In genomic region chr16:30821891-30822290, GRCh38 we compare ENCODE assay signal across 21 cellular contexts. TPM values are rescaled to one million over a fixed set of nuclear protein-coding genes. Genes with fewer than 3 reads are reported as not detected.
A peak's percentile ranks its signal among the peaks of the same experiment; 100 is the strongest.
DNase-seq lines count a peak whose midpoint lies in the region; ATAC-seq and TF ChIP-seq lines count a peak whose summit lies in the region.
"Had no signal": no experiment of that assay in that cellular context is flagged by ENCODE, and none has a peak within 500 bp of the region (broad histone marks: within the 10 kb centered on the region; RNA-seq: fewer than 3 reads in every experiment).

No MANE protein-coding gene starts in this region.

- H3K4ac ChIP-seq in neuronal stem cell (ENCODE audit: low read length), result no peak overlapping the region

- POLR2A ChIA-PET in HEK293 (lab: Yijun Ruan, JAX), result no interaction called here

- H3K4me1 ChIP-seq in HEK293 (ENCODE audit: control insufficient read depth, insufficient read depth, low read length) (peaks cover 3% of the 10 kb centered on the region; the same call in 1 of the 2 replicates), colonic mucosa (no peaks in the 10 kb centered on the region), neuronal stem cell (ENCODE audit: control insufficient read depth in 2 of 2, insufficient read depth in 1 of 2, low read depth in 1 of 2, low read length in 2 of 2) (no peaks in the 10 kb centered on the region), HAP-1 (no peaks in the 10 kb centered on the region)
- H3K4me1 ChIP-seq: A549, BE2C had no signal

- no peak overlapping the region for H2AK5ac ChIP-seq in neuronal stem cell (ENCODE audit: low read depth, low read length)

- H2AFZ ChIP-seq in neuronal stem cell (ENCODE audit: low read length), result no peak overlapping the region
- H2AFZ ChIP-seq: GM23248 had no signal

- in situ Hi-C loops in HAP-1 (cut with MboI; ENCODE audit: low sequenced_read_pairs), result no loop called here

- CTCF ChIA-PET in HEK293 (lab: Yijun Ruan, JAX), result interaction anchor here (1.9 kb wide), 1 partner anchor 8 kb away, joined by 7 read pairs; no protein-coding TSS in a partner anchor

- H2BK5ac ChIP-seq in neuronal stem cell (ENCODE audit: low read length), result no peak overlapping the region

- no peak overlapping the region for H3K14ac ChIP-seq in neuronal stem cell (ENCODE audit: low read length)

- H3K36me3 ChIP-seq in HEK293 (ENCODE audit: control insufficient read depth in 2 of 2, insufficient read depth in 1 of 2, low read length in 2 of 2) (no peaks in the 10 kb centered on the region), colonic mucosa (no peaks in the 10 kb centered on the region), neuronal stem cell (replicated peaks in 1 of 2; ENCODE audit: control insufficient read depth in 2 of 2, insufficient read depth in 2 of 2, low read length in 2 of 2) (no peaks in the 10 kb centered on the region), HAP-1 (replicated peaks) (no peaks in the 10 kb centered on the region)
- H3K36me3 ChIP-seq: BE2C; BLaER1 treated with 17β-estradiol and CSF1 and Interleukin-3, amounts not matched to agents 10 nM and 100 nM had no signal

- no peak overlapping the region for H3K9ac ChIP-seq in colonic mucosa (ENCODE audit: low read depth in 2 of 2, low read length in 2 of 2)
- no peak overlapping the region for H3K9ac ChIP-seq in neuronal stem cell (ENCODE audit: low read depth, low read length, poor library complexity)
- H3K9ac ChIP-seq: BLaER1 treated with 17β-estradiol and CSF1 and Interleukin-3, amounts not matched to agents 10 nM and 100 nM; GM23248 had no signal

- TF ChIP-seq CTCF in HEK293 (tag by site-specific recombination; IDR thresholded peaks at IDR 0.05) (no peak), colonic mucosa (IDR thresholded peaks at IDR 0.05) (no peak)

- intact Hi-C loops in colonic mucosa (cut with DNase I), result no loop called here

- WGBS in neuronal stem cell (ENCODE audit: extremely low coverage in 2 of 2, insufficient read length in 2 of 2, insufficient replicate concordance in 1 of 2), 2 donors, result no CpG with 5 or more reads among the region's 17 CpGs

- H2BK15ac ChIP-seq in neuronal stem cell (ENCODE audit: low read length), result peak overlapping the region; percentile 49

- DNase-seq in colonic mucosa (no peak), neuronal stem cell (ENCODE audit: low spot score) (no peak), HAP-1 (ENCODE audit: low spot score in 2 of 2) (no peak), NCI-H524 treated with DMSO at 0.1 percent for 48 hours (lab: John Stamatoyannopoulos, UW) (no peak)
- DNase-seq: 8988T; ACHN; AML-193; BE2C; Calu3; CD4-positive, alpha-beta memory T cell; COR-L47; DMS79 treated with DMSO at 0.1 percent for 48 hours; GF-D8; GM23248; H7; HFFc6 had no signal

- H3K18ac ChIP-seq in neuronal stem cell (ENCODE audit: low read length), result peak overlapping the region; percentile 17

- no peak overlapping the region for H3K4me2 ChIP-seq in neuronal stem cell (ENCODE audit: insufficient read depth, low read length, poor library complexity, severe bottlenecking)
- H3K4me2 ChIP-seq: A549; BLaER1 treated with 17β-estradiol and CSF1 and Interleukin-3, amounts not matched to agents 10 nM and 100 nM had no signal

- no peaks in the 10 kb centered on the region for H3K9me3 ChIP-seq in HEK293 (ENCODE audit: control insufficient read depth, insufficient read depth, low read depth, low read length)
- H3K9me3 ChIP-seq in colonic mucosa, result no peaks in the 10 kb centered on the region
- no peaks in the 10 kb centered on the region for H3K9me3 ChIP-seq in neuronal stem cell (replicated peaks in 1 of 2; ENCODE audit: control insufficient read depth in 2 of 2, insufficient read depth in 1 of 2, low read depth in 1 of 2, low read length in 2 of 2)
- no peaks in the 10 kb centered on the region for H3K9me3 ChIP-seq in HAP-1
- H3K9me3 ChIP-seq: A549, BE2C had no signal

- H3K79me1 ChIP-seq in neuronal stem cell (ENCODE audit: low read depth, low read length), result no peaks in the 10 kb centered on the region

- no peak overlapping the region for H3K4me3 ChIP-seq in HEK293 (ENCODE audit: low read depth, low read length)
- H3K4me3 ChIP-seq in colonic mucosa, result no peak overlapping the region
- no peak overlapping the region for H3K4me3 ChIP-seq in neuronal stem cell (ENCODE audit: low read length in 2 of 2)
- H3K4me3 ChIP-seq in HAP-1, result no peak overlapping the region
- H3K4me3 ChIP-seq: A549; BLaER1 treated with 17β-estradiol and CSF1 and Interleukin-3, amounts not matched to agents 10 nM and 100 nM; GM23248 had no signal

- H3K27ac ChIP-seq in HEK293 (ENCODE audit: extremely low read depth, low read depth, low read length) (no peak overlapping the region), colonic mucosa (peak overlapping the region; percentile 61), neuronal stem cell (replicated peaks; ENCODE audit: low read length) (no peak overlapping the region)
- H3K27ac ChIP-seq: A549; BLaER1 treated with 17β-estradiol and CSF1 and Interleukin-3, amounts not matched to agents 10 nM and 100 nM; GM23248 had no signal

- H2BK12ac ChIP-seq in neuronal stem cell (ENCODE audit: low read length), result no peak overlapping the region

- H2BK120ac ChIP-seq in neuronal stem cell (ENCODE audit: low read depth, low read length), result no peak overlapping the region

- H3K27me3 ChIP-seq in colonic mucosa (no peaks in the 10 kb centered on the region), neuronal stem cell (ENCODE audit: control insufficient read depth in 3 of 3, insufficient read depth in 3 of 3, low read depth in 1 of 3, low read length in 3 of 3) (no peaks in the 10 kb centered on the region), HAP-1 (ENCODE audit: low read depth) (no peaks in the 10 kb centered on the region)
- H3K27me3 ChIP-seq: BE2C; BLaER1 treated with 17β-estradiol and CSF1 and Interleukin-3, amounts not matched to agents 10 nM and 100 nM had no signal

- H4K91ac ChIP-seq in neuronal stem cell (ENCODE audit: low read depth, low read length, poor library complexity), result no peak overlapping the region

- ATAC-seq in GM19324 (IDR thresholded peaks at IDR 0.05; ENCODE audit: low FRiP score, unreplicated experiment), result no peak
- ATAC-seq: HCT116 had no signal

- H3K23ac ChIP-seq in neuronal stem cell (ENCODE audit: low read depth, low read length, poor library complexity), result peak overlapping the region; percentile 73

- H4K8ac ChIP-seq in neuronal stem cell (ENCODE audit: low read depth, low read length), result no peak overlapping the region

TF ChIP-seq in HEK293, 187 proteins besides CTCF, POLR2A, EP300 and RAD21:
- no peak for TF ChIP-seq ZNF398 (tag by site-specific recombination; IDR thresholded peaks at IDR 0.05)
- TF ChIP-seq ZNF221 (tag by site-specific recombination; IDR thresholded peaks at IDR 0.05; ENCODE audit: borderline replicate concordance), result no peak
- TF ChIP-seq ZNF121 (tag by site-specific recombination; IDR thresholded peaks at IDR 0.05), result peak; percentile 62; the same call in 1 of the 2 replicates
- TF ChIP-seq ZNF473 (tag by site-specific recombination; IDR thresholded peaks at IDR 0.05), result no peak
- peak; percentile 24; the same call in 1 of the 2 replicates for TF ChIP-seq SCRT2 (tag by site-specific recombination; IDR thresholded peaks at IDR 0.05)
- TF ChIP-seq ZEB2 (tag by site-specific recombination; IDR thresholded peaks at IDR 0.05), result no peak

RNA-seq across cellular contexts. Expression of gene ZNF629, which starts 34.9 kb away (rescaled TPM):
- total RNA-seq in colonic mucosa, result 10 to 100 TPM; 11.8 to 15.2 TPM
- polyA plus RNA-seq in neuronal stem cell (2013, experiment 1 of 2), result 10.7 TPM
- 11.2 TPM for polyA plus RNA-seq in neuronal stem cell (2013, experiment 2 of 2)

RNA-seq across cellular contexts. Expression of gene RNF40, which starts 59.8 kb away (rescaled TPM):
- total RNA-seq in colonic mucosa, result 100 to 1,000 TPM in 1 of 2 donors, 10 to 100 TPM in 1; 94.6 to 117 TPM
- polyA plus RNA-seq in neuronal stem cell (2013, experiment 1 of 2), result 35.7 TPM
- 38.4 TPM for polyA plus RNA-seq in neuronal stem cell (2013, experiment 2 of 2)
